ENCODE assay signal across 8 cellular contexts in the genomic region with DNA sequence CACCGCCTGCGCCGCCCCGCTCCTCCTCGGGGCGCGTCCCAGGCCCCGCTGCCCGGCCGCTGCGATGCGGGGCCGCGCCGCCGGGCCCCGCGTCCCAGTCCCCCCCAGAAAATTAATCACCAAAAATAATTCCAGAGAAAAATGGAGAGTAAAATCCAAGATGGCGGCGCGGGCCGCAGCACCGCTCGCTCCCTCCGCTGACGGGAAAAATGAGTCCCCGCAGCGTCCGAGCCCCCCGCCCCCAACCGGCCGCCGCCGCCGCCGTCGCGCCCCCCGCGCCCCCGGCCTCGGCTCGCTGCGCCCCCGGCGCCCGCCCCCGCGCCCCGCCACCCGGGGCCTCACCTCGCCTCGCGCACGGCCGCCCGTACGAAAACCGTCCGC. TPM values are rescaled to one million over a fixed set of nuclear protein-coding genes. Genes with fewer than 3 reads are reported as not detected.
A peak's percentile ranks its signal among the peaks of the same experiment; 100 is the strongest.
DNase-seq lines count a peak whose midpoint lies in the region; ATAC-seq and TF ChIP-seq lines count a peak whose summit lies in the region.

A gene (minus strand): TSS at position 162 of the 381 bp plus-strand sequence. CDS start 23,220 bp downstream, outside the sequence.

- H3K4me3 ChIP-seq in SU-DHL-6 (ENCODE audit: insufficient read depth, low read length, poor library complexity, severe bottlenecking) = peak within 1 kb of the TSS; percentile 87

- H3F3A ChIP-seq in SU-DHL-6 (ENCODE audit: insufficient read depth) = no peaks in the 10 kb centered on the region

- H3K27me3 ChIP-seq in SU-DHL-6 (ENCODE audit: low read length) = no peaks in the 10 kb centered on the region

- no peaks in the 10 kb centered on the region for H3K9me3 ChIP-seq in SU-DHL-6 (ENCODE audit: insufficient read depth, low read length)

- H3K9me3 Mint-ChIP-seq in MCF 10A (ENCODE audit: unreplicated experiment) = no peaks in the 10 kb centered on the region
- H3K9me3 Mint-ChIP-seq in immature natural killer cell = no peaks in the 10 kb centered on the region

- peak within 1 kb of the TSS; percentile 82 for H3K9ac ChIP-seq in SU-DHL-6 (ENCODE audit: low read length)

- intact Hi-C loops in MCF 10A (cut with micrococcal nuclease) = no loop called here

- H3K79me2 ChIP-seq in SU-DHL-6 (ENCODE audit: insufficient read depth, low read length) = peaks cover 43% of the 10 kb centered on the region

- H3K4me2 ChIP-seq in SU-DHL-6 (ENCODE audit: low read depth, low read length, poor library complexity, severe bottlenecking) = peak within 1 kb of the TSS; percentile 96

- in situ Hi-C loops in GM13977 (cut with MboI; ENCODE audit: low pct_unique_long_range_greater_than_20kb, low sequenced_read_pairs, unreplicated experiment) = no loop called here

- H3K27ac ChIP-seq in SU-DHL-6 (ENCODE audit: low read depth, low read length) = peak within 1 kb of the TSS; percentile 77

- CTCF ChIA-PET in MCF 10A (lab: Yijun Ruan, JAX) = no interaction called here

- DNase-seq in GM13977 (ENCODE audit: low spot score) (peak; percentile 66), MCF 10A (ENCODE audit: unreplicated experiment) (peak; percentile 32), immature natural killer cell (no peak), SKM-1 (lab: John Stamatoyannopoulos, UW; ENCODE audit: unreplicated experiment) (no peak)
- peak; percentile 21 to 52 (median 26) for DNase-seq in stimulated activated CD4-positive, alpha-beta T cell treated with anti-CD3 and anti-CD28 coated beads, Interleukin-12 subunit alpha, Interleukin-12 subunit beta, amount 100 ng/mL, for 48 hours (ENCODE audit: low read depth in 2 of 3, low spot score in 1 of 3)

- no peaks in the 10 kb centered on the region for H3K9me2 ChIP-seq in SU-DHL-6 (replicated peaks; ENCODE audit: insufficient read depth, low read length)

- H3K27ac Mint-ChIP-seq in MCF 10A (ENCODE audit: low read depth, unreplicated experiment) = peak within 1 kb of the TSS; percentile 84
- peak within 1 kb of the TSS; percentile 85 to 97 (median 94) for H3K27ac Mint-ChIP-seq in immature natural killer cell

- no peaks in the 10 kb centered on the region for H3K36me3 Mint-ChIP-seq in MCF 10A (ENCODE audit: insufficient read depth, unreplicated experiment)
- no peaks in the 10 kb centered on the region for H3K36me3 Mint-ChIP-seq in immature natural killer cell

- ATAC-seq in HG02981 (IDR thresholded peaks at IDR 0.05; ENCODE audit: unreplicated experiment) (peak; percentile 20), HG03432 (IDR thresholded peaks at IDR 0.05; ENCODE audit: unreplicated experiment) (no peak)

- H3K36me3 ChIP-seq in SU-DHL-6 (ENCODE audit: low read length) = no peaks in the 10 kb centered on the region

- peak within 1 kb of the TSS; percentile 100 for H2AFZ ChIP-seq in SU-DHL-6 (ENCODE audit: low read depth, low read length, severe bottlenecking)

- H3K4me1 Mint-ChIP-seq in MCF 10A (ENCODE audit: insufficient read depth, unreplicated experiment) (peaks cover 41% of the 10 kb centered on the region), immature natural killer cell (peaks cover 44 to 50% of the 10 kb centered on the region in 2 donors)

- H3K27me3 Mint-ChIP-seq in MCF 10A (ENCODE audit: insufficient read depth, unreplicated experiment) (peaks cover 11% of the 10 kb centered on the region), immature natural killer cell (ENCODE audit: low read depth in 3 of 3) (peaks cover 26 to 53% (median 36%) of the 10 kb centered on the region in 3 donors)

- TF ChIP-seq CTCF in GM13977 (IDR thresholded peaks at IDR 0.05; ENCODE audit: extremely low read depth, insufficient read depth, missing control alignments) (no peak), SU-DHL-6 (IDR thresholded peaks at IDR 0.05; ENCODE audit: insufficient read depth, low read length, poor library complexity, severe bottlenecking) (no peak), MCF 10A (IDR thresholded peaks at IDR 0.05; ENCODE audit: unreplicated experiment) (no peak)

- peak within 1 kb of the TSS; percentile 91 for H3K4me3 Mint-ChIP-seq in MCF 10A (ENCODE audit: unreplicated experiment)
- peak within 1 kb of the TSS; percentile 92 to 97 (median 94) for H3K4me3 Mint-ChIP-seq in immature natural killer cell

- POLR2A ChIA-PET in MCF 10A (lab: Yijun Ruan, JAX) = interaction anchor here (0.7 to 1.4 kb wide), 3 partner anchors 15 to 154 kb away, joined by 3 to 4 read pairs (median 3); no protein-coding TSS in a partner anchor

- 0 out of 2 replicates have a peak, but pooled peaks cover 16% of the 10 kb centered on the region for H4K20me1 ChIP-seq in SU-DHL-6 (ENCODE audit: low read depth, low read length)

- no TSS peak for BruUV-seq in MCF 10A (replicated peaks; lab: Mats Ljungman, UMichigan)

RNA-seq across cellular contexts. Expression of the gene that starts here (rescaled TPM):
- total RNA-seq in MCF 10A (2022) = 45.7 and 46.4 TPM in 2 replicates
- polyA plus RNA-seq in immature natural killer cell = 10 to 100 TPM; 23.9 to 58.5 (median 30.0) TPM

Comparison
In these comparisons a context has a peak if more than half of its experiments do, and no peak if none do; other contexts are left out.
1. DNase-seq: peak in GM13977 (single experiment), MCF 10A (single experiment) and stimulated activated CD4-positive, alpha-beta T cell treated with anti-CD3 and anti-CD28 coated beads, Interleukin-12 subunit alpha, Interleukin-12 subunit beta, amount 100 ng/mL, for 48 hours (3 of 3); none in immature natural killer cell (0 of 3) and SKM-1 (single experiment).